ENCODE assay signal across 8 cellular contexts in genomic region chr1:169106921-169107672, GRCh38. TPM values are rescaled to one million over a fixed set of nuclear protein-coding genes. Genes with fewer than 3 reads are reported as not detected.
DNase-seq lines count a peak whose midpoint lies in the region; ATAC-seq and TF ChIP-seq lines count a peak whose summit lies in the region.

No MANE protein-coding gene starts in this region.

- peak in 1 of 5 donors; percentile 50 for DNase-seq in CD8-positive, alpha-beta memory T cell
- no peak for DNase-seq in HFF-Myc (ENCODE audit: extremely low read depth, low read depth)
- peak; percentile 29 to 48 for DNase-seq in SJCRH30
- peak in 1 of 3 experiments; percentile 9 for DNase-seq in effector memory CD8-positive, alpha-beta T cell
- no peak for DNase-seq in Karpas-422
- no peak for DNase-seq in NCI-H1048 (lab: John Stamatoyannopoulos, UW)

- no peak overlapping the region for H3K27ac ChIP-seq in CD8-positive, alpha-beta memory T cell (ENCODE audit: low read depth, low read length)
- peak overlapping the region; percentile 82 for H3K27ac ChIP-seq in SJCRH30
- no peak overlapping the region for H3K27ac ChIP-seq in Karpas-422 (ENCODE audit: low read length)

- H3K27me3 ChIP-seq in CD8-positive, alpha-beta memory T cell (ENCODE audit: insufficient read depth, low read length, poor library complexity, severe bottlenecking) = peaks cover 4% of the 10 kb centered on the region
- H3K27me3 ChIP-seq in SJCRH30 = no peaks in the 10 kb centered on the region
- H3K27me3 ChIP-seq in mucosa of stomach (ENCODE audit: control insufficient read depth, insufficient read depth, low read length) = no peaks in the 10 kb centered on the region
- no peaks in the 10 kb centered on the region for H3K27me3 ChIP-seq in Karpas-422 (ENCODE audit: low read length)

- peaks cover 23 to 43% (median 38%) of the 10 kb centered on the region in 3 donors for H3K4me1 Mint-ChIP-seq in CD8-positive, alpha-beta memory T cell
- H3K4me1 Mint-ChIP-seq in effector memory CD8-positive, alpha-beta T cell (ENCODE audit: low read depth in 2 of 2) = peaks cover 36 to 43% of the 10 kb centered on the region in 2 donors

- no peaks in the 10 kb centered on the region for H3K79me2 ChIP-seq in Karpas-422 (ENCODE audit: low read length)

- H3K9me2 ChIP-seq in Karpas-422 (replicated peaks; ENCODE audit: insufficient read depth, low read length) = no peaks in the 10 kb centered on the region

- H3K9me3 ChIP-seq in CD8-positive, alpha-beta memory T cell (ENCODE audit: low read length) = no peaks in the 10 kb centered on the region
- H3K9me3 ChIP-seq in SJCRH30 (replicated peaks) (no peaks in the 10 kb centered on the region), mucosa of stomach (ENCODE audit: control insufficient read depth, low read length) (no peaks in the 10 kb centered on the region), Karpas-422 (ENCODE audit: low read length) (no peaks in the 10 kb centered on the region)

- H3K36me3 Mint-ChIP-seq in CD8-positive, alpha-beta memory T cell = peaks cover 0 to 2% (median 1%) of the 10 kb centered on the region in 3 donors
- peaks cover 3% of the 10 kb centered on the region for H3K36me3 Mint-ChIP-seq in effector memory CD8-positive, alpha-beta T cell (ENCODE audit: insufficient read depth)

- peaks cover 30% of the 10 kb centered on the region for H3K4me1 ChIP-seq in CD8-positive, alpha-beta memory T cell (ENCODE audit: insufficient read depth, low read length)
- peaks cover 9% of the 10 kb centered on the region for H3K4me1 ChIP-seq in SJCRH30
- peaks cover 34% of the 10 kb centered on the region for H3K4me1 ChIP-seq in mucosa of stomach (ENCODE audit: control insufficient read depth, insufficient read depth, low read length)
- peaks cover 5% of the 10 kb centered on the region for H3K4me1 ChIP-seq in Karpas-422 (ENCODE audit: low read length)

- H3K27me3 Mint-ChIP-seq in CD8-positive, alpha-beta memory T cell = peaks cover 0 to 5% of the 10 kb centered on the region in 2 donors
- H3K27me3 Mint-ChIP-seq in effector memory CD8-positive, alpha-beta T cell = no peaks in the 10 kb centered on the region

- H3K27ac Mint-ChIP-seq in CD8-positive, alpha-beta memory T cell = peak overlapping the region in 7 of 8 donors; percentile 2 to 77 (median 21)
- H3K27ac Mint-ChIP-seq in effector memory CD8-positive, alpha-beta T cell = peak overlapping the region; percentile 56 to 81

- H3K9ac ChIP-seq in mucosa of stomach (ENCODE audit: low read length) (peak overlapping the region; percentile 95), Karpas-422 (ENCODE audit: low read length) (no peak overlapping the region)

- POLR2A ChIA-PET in CD8-positive, alpha-beta memory T cell (lab: Charles Lee) = no interaction called here

- H3K9me3 Mint-ChIP-seq in CD8-positive, alpha-beta memory T cell = no peaks in the 10 kb centered on the region
- H3K9me3 Mint-ChIP-seq in effector memory CD8-positive, alpha-beta T cell = no peaks in the 10 kb centered on the region

- H4K20me1 ChIP-seq in Karpas-422 (ENCODE audit: insufficient read depth, low read depth, low read length) = no peaks in the 10 kb centered on the region

- no peak for TF ChIP-seq CTCF in HFF-Myc (IDR thresholded peaks at IDR 0.05; ENCODE audit: low read depth, low read length, missing control alignments)

- no peak overlapping the region for H3K4me2 ChIP-seq in Karpas-422 (ENCODE audit: low read depth, low read length, poor library complexity, severe bottlenecking)

- H3K4me3 ChIP-seq in CD8-positive, alpha-beta memory T cell (ENCODE audit: low read length) = peak overlapping the region; percentile 62
- peak overlapping the region; percentile 80 for H3K4me3 ChIP-seq in HFF-Myc (replicated peaks; ENCODE audit: low read depth, low read length)
- H3K4me3 ChIP-seq in SJCRH30 = peak overlapping the region; percentile 96
- peak overlapping the region; percentile 96 for H3K4me3 ChIP-seq in mucosa of stomach (ENCODE audit: low read length)
- H3K4me3 ChIP-seq in Karpas-422 (ENCODE audit: low read length) = no peak overlapping the region

- CTCF ChIA-PET in CD8-positive, alpha-beta memory T cell (lab: Charles Lee) = interaction anchor here (0.8 to 2.1 kb wide), 2 partner anchors 18 to 764 kb away, joined by 4 to 7 read pairs; no protein-coding TSS in a partner anchor

- peak overlapping the region; percentile 71 to 95 (median 81) for H3K4me3 Mint-ChIP-seq in CD8-positive, alpha-beta memory T cell
- peak overlapping the region; percentile 82 to 85 for H3K4me3 Mint-ChIP-seq in effector memory CD8-positive, alpha-beta T cell

- no peaks in the 10 kb centered on the region for H3K36me3 ChIP-seq in CD8-positive, alpha-beta memory T cell (ENCODE audit: insufficient read depth, low read length)
- H3K36me3 ChIP-seq in SJCRH30 = peaks cover 9% of the 10 kb centered on the region
- H3K36me3 ChIP-seq in mucosa of stomach (ENCODE audit: control insufficient read depth, insufficient read depth, low read length) = no peaks in the 10 kb centered on the region
- H3K36me3 ChIP-seq in Karpas-422 (ENCODE audit: insufficient read depth, low read length) = no peaks in the 10 kb centered on the region

- no peak overlapping the region for H2AFZ ChIP-seq in Karpas-422 (ENCODE audit: low read length)

- ATAC-seq in effector memory CD8-positive, alpha-beta T cell (replicated peaks) = no peak
- no peak for ATAC-seq in GM18498 (IDR thresholded peaks at IDR 0.05; ENCODE audit: unreplicated experiment)

RNA-seq across cellular contexts. Expression of gene ATP1B1, which starts 0.6 kb away (rescaled TPM):
- total RNA-seq in CD8-positive, alpha-beta memory T cell = 1 to 10 TPM; 3.7 to 4.5 TPM
- 1.7 TPM for polyA plus RNA-seq in CD8-positive, alpha-beta memory T cell
- 18.5 and 19.7 TPM in 2 replicates for total RNA-seq in SJCRH30 (2014; rRNA removed; shearing (Covaris generic))
- not detected in 2 replicates for total RNA-seq in Karpas-422 (2014; rRNA removed; shearing (Covaris generic); ENCODE audit: low replicate concordance)

Comparison
In these comparisons a context has a peak if more than half of its experiments do, and no peak if none do; other contexts are left out.
1. DNase-seq: peak in SJCRH30 (2 of 2); none in HFF-Myc (single experiment), Karpas-422 (single experiment) and NCI-H1048 (single experiment).